9 cellular contexts compared by ENCODE assay signal in the genomic region with DNA sequence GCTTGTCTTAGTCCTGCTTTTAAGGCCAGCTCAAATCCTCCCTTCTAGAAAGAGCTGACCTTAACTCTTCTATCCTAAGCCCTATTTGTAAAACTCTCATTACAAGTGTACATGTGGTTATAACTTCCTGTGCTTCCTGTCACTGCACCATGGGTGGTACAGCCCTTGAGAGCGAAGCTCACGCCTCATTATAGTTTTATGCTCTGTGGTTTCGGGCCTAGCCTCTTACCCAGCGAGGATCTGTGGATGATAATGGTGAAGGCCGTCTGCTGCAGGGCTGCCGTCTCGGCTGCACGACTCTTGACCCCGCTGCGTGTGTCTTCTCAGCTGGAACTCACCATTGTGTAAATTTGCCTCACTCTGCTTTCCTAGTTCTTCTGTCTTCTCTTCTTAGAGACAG.
DNase-seq lines count a peak whose midpoint lies in the region; ATAC-seq and TF ChIP-seq lines count a peak whose summit lies in the region.
"Had no signal": no experiment of that assay in that cellular context is flagged by ENCODE, and none has a peak within 500 bp of the region (broad histone marks: within the 10 kb centered on the region; RNA-seq: fewer than 3 reads in every experiment).

No MANE protein-coding gene starts in this region.

- H3K27me3 ChIP-seq in GM23248 (replicated peaks; ENCODE audit: insufficient read depth), result no peaks in the 10 kb centered on the region
- H3K27me3 ChIP-seq: upper lobe of left lung had no signal

- no peaks in the 10 kb centered on the region for H3K9me3 Mint-ChIP-seq in activated naive CD4-positive, alpha-beta T cell treated with anti-CD3 and anti-CD28 coated beads, Interleukin-2, amount 50 U/mL, for 24 hours

- H3K4me3 Mint-ChIP-seq in activated naive CD4-positive, alpha-beta T cell treated with anti-CD3 and anti-CD28 coated beads, Interleukin-2, amount 50 U/mL, for 24 hours, result peak overlapping the region; percentile 64

- H3F3A ChIP-seq in GM23248 (ENCODE audit: insufficient read depth), result peaks cover 42% of the 10 kb centered on the region

- H3K36me3 Mint-ChIP-seq in activated naive CD4-positive, alpha-beta T cell treated with anti-CD3 and anti-CD28 coated beads, Interleukin-2, amount 50 U/mL, for 24 hours, result peaks cover 12% of the 10 kb centered on the region

- DNase-seq in GM12865 (ENCODE audit: low read depth) (peak; percentile 56), GM23248 (no peak), NCI-H146 treated with DMSO at 0.1 percent for 48 hours (lab: John Stamatoyannopoulos, UW; ENCODE audit: unreplicated experiment) (peak; percentile 14), epidermal melanocyte (ENCODE audit: insufficient read length, low spot score) (no peak), HT-29 (ENCODE audit: low spot score) (no peak)
- DNase-seq in stimulated activated CD8-positive, alpha-beta memory T cell treated with anti-CD3 and anti-CD28 coated beads, Interleukin-7, amount 100 ng/mL, for 4 hours (ENCODE audit: low read depth in 2 of 2), result peak; percentile 4 to 17
- DNase-seq: upper lobe of left lung had no signal

- no peaks in the 10 kb centered on the region for H3K27me3 Mint-ChIP-seq in activated naive CD4-positive, alpha-beta T cell treated with anti-CD3 and anti-CD28 coated beads, Interleukin-2, amount 50 U/mL, for 24 hours

- peak overlapping the region; percentile 19; the same call in 1 of the 2 replicates for H3K9ac ChIP-seq in GM23248

- H3K9me3 ChIP-seq in GM23248 (ENCODE audit: low read depth), result no peaks in the 10 kb centered on the region
- H3K9me3 ChIP-seq: upper lobe of left lung had no signal

- ATAC-seq in GM21526 (IDR thresholded peaks at IDR 0.05; ENCODE audit: low FRiP score, unreplicated experiment), result no peak

- in situ Hi-C loops in GM23248 (cut with MboI), result no loop called here

- peaks cover 28% of the 10 kb centered on the region for H3K36me3 ChIP-seq in GM23248 (ENCODE audit: low read depth)

- H3K4me1 Mint-ChIP-seq in activated naive CD4-positive, alpha-beta T cell treated with anti-CD3 and anti-CD28 coated beads, Interleukin-2, amount 50 U/mL, for 24 hours, result peaks cover 39% of the 10 kb centered on the region

- peak overlapping the region; percentile 78 for H3K27ac ChIP-seq in GM23248
- H3K27ac ChIP-seq: upper lobe of left lung had no signal

- H3K79me2 ChIP-seq in GM23248 (ENCODE audit: insufficient read depth), result peaks cover 32% of the 10 kb centered on the region

- H3K9me2 ChIP-seq in GM23248 (ENCODE audit: insufficient read depth), result no peaks in the 10 kb centered on the region

- H4K20me1 ChIP-seq in GM23248 (ENCODE audit: insufficient read depth), result no peaks in the 10 kb centered on the region

- H3K27ac Mint-ChIP-seq in activated naive CD4-positive, alpha-beta T cell treated with anti-CD3 and anti-CD28 coated beads, Interleukin-2, amount 50 U/mL, for 24 hours, result peak overlapping the region; percentile 86

- peak overlapping the region; percentile 49 for H3K4me2 ChIP-seq in GM23248 (ENCODE audit: unreplicated experiment)

- 85 to 87% methylated on average over 10 of the region's 10 CpGs for WGBS in GM23248 (ENCODE audit: low coverage in 1 of 2, low lambda C conversion rate in 2 of 2, missing lambda C conversion rate in 2 of 2), 2 experiments

- H2AFZ ChIP-seq in GM23248, result no peak overlapping the region

- H3K4me1 ChIP-seq in GM23248 (ENCODE audit: insufficient read depth), result peaks cover 17% of the 10 kb centered on the region
- H3K4me1 ChIP-seq: upper lobe of left lung had no signal

- TF ChIP-seq CTCF in GM12865 (IDR thresholded peaks at IDR 0.05; ENCODE audit: insufficient read depth, low read depth, low read length, missing control alignments), result no peak

- no peak overlapping the region for H3K4me3 ChIP-seq in GM12865 (ENCODE audit: low read depth, low read length)
- no peak overlapping the region for H3K4me3 ChIP-seq in GM23248
- H3K4me3 ChIP-seq: upper lobe of left lung had no signal

Comparison
In these comparisons a context has a peak if more than half of its experiments do, and no peak if none do; other contexts are left out.
1. DNase-seq: peak in GM12865 (single experiment), NCI-H146 treated with DMSO at 0.1 percent for 48 hours (single experiment) and stimulated activated CD8-positive, alpha-beta memory T cell treated with anti-CD3 and anti-CD28 coated beads, Interleukin-7, amount 100 ng/mL, for 4 hours (2 of 2); none in GM23248 (single experiment), epidermal melanocyte (single experiment) and HT-29 (single experiment).